16 cellular contexts compared by ENCODE assay signal in genomic region chr2:180564051-180564450, GRCh38.
A peak's percentile ranks its signal among the peaks of the same experiment; 100 is the strongest.
DNase-seq lines count a peak whose midpoint lies in the region; FAIRE-seq and TF ChIP-seq lines count a peak whose summit lies in the region.
"Had no signal": no experiment of that assay in that cellular context is flagged by ENCODE, and none has a peak within 500 bp of the region (broad histone marks: within the 10 kb centered on the region; RNA-seq: fewer than 3 reads in every experiment).

No MANE protein-coding gene starts in this region.

- no peak overlapping the region for H3K14ac ChIP-seq in H1 (ENCODE audit: insufficient read length)

- no peak overlapping the region for H2BK15ac ChIP-seq in H1 (ENCODE audit: low read length)

- no peak for TF ChIP-seq POLR2A in H54 (IDR thresholded peaks at IDR 0.05; ENCODE audit: low read depth, low read length)
- TF ChIP-seq POLR2A in H1 (IDR thresholded peaks at IDR 0.05; ENCODE audit: control extremely low read depth in 1 of 2, low read depth in 2 of 2, low read length in 2 of 2) = no peak

- dilution Hi-C loops in keratinocyte (cut with MboI; ENCODE audit: extremely low pct_ligation_motif_present, low sequenced_read_pairs) = no loop called here

- H3K23ac ChIP-seq in H1 (ENCODE audit: insufficient read length) = no peak overlapping the region

- peak overlapping the region; percentile 80 for H2AFZ ChIP-seq in ACC112 (ENCODE audit: low read length, unreplicated experiment)
- H2AFZ ChIP-seq in H1 (ENCODE audit: low read length) = 0 out of 2 replicates have a peak overlapping the region, but pooled peaks have one; percentile 32
- no peak overlapping the region for H2AFZ ChIP-seq in keratinocyte (ENCODE audit: control insufficient read depth, low read length)
- H2AFZ ChIP-seq: GM23338 had no signal

- POLR2A ChIA-PET in H1 (lab: Charles Lee; ENCODE audit: partially characterized antibody) = no interaction called here

- H3K4me2 ChIP-seq in H1 (ENCODE audit: insufficient read depth in 1 of 2, low read depth in 2 of 2, low read length in 2 of 2) = no peak overlapping the region
- H3K4me2 ChIP-seq in keratinocyte (ENCODE audit: control insufficient read depth, extremely low read depth, insufficient read depth, low read depth, low read length) = no peak overlapping the region
- H3K4me2 ChIP-seq: BLaER1 treated with 17β-estradiol and CSF1 and Interleukin-3, amounts not matched to agents 10 nM and 100 nM; GM23338 had no signal

- H2BK20ac ChIP-seq in H1 (ENCODE audit: low read length) = no peak overlapping the region

- 98% methylated on average over 2 of the region's 2 CpGs; no CpG with 5 or more reads in 1 of the 2 experiments for WGBS in H1 (ENCODE audit: extremely low coverage in 1 of 2, insufficient coverage in 1 of 2, insufficient read length in 1 of 2, insufficient replicate concordance in 2 of 2, low coverage in 1 of 2, low lambda C conversion rate in 2 of 2, missing lambda C conversion rate in 1 of 2), 2 experiments

- H3K9ac ChIP-seq in H1 (replicated peaks in 1 of 4; ENCODE audit: extremely low read depth in 1 of 4, low read depth in 3 of 4, low read length in 3 of 4) (no peak overlapping the region), keratinocyte (ENCODE audit: control insufficient read depth, extremely low read depth, insufficient read depth, low read length) (no peak overlapping the region)
- H3K9ac ChIP-seq: BLaER1 treated with 17β-estradiol and CSF1 and Interleukin-3, amounts not matched to agents 10 nM and 100 nM had no signal

- H3K9me3 ChIP-seq in H1 (ENCODE audit: insufficient read depth in 2 of 2, low read depth in 1 of 2, low read length in 1 of 2) = no peaks in the 10 kb centered on the region
- no peaks in the 10 kb centered on the region for H3K9me3 ChIP-seq in keratinocyte (ENCODE audit: control insufficient read depth, low read depth, low read length)
- H3K9me3 ChIP-seq: BLaER1 treated with 17β-estradiol and CSF1 and Interleukin-3, amounts not matched to agents 10 nM and 100 nM; HAP-1 had no signal

- no peak overlapping the region for H2BK5ac ChIP-seq in H1 (ENCODE audit: low read depth, low read length)

- no peak overlapping the region for H4K91ac ChIP-seq in H1 (replicated peaks; ENCODE audit: insufficient read length, low read length)

- H3K27ac ChIP-seq in ACC112 (ENCODE audit: low read depth, low read length) (no peak overlapping the region), H1 (ENCODE audit: low read depth, low read length) (no peak overlapping the region), keratinocyte (ENCODE audit: control insufficient read depth, insufficient read depth, low read length) (no peak overlapping the region)
- H3K27ac ChIP-seq: BLaER1 treated with 17β-estradiol and CSF1 and Interleukin-3, amounts not matched to agents 10 nM and 100 nM had no signal

- H3K79me2 ChIP-seq in ACC112 (ENCODE audit: control insufficient read depth, insufficient read depth, low read length, unreplicated experiment) (no peaks in the 10 kb centered on the region), H1 (ENCODE audit: control insufficient read depth in 1 of 2, insufficient read depth in 2 of 2, low read length in 2 of 2) (no peaks in the 10 kb centered on the region), keratinocyte (ENCODE audit: control insufficient read depth, insufficient read depth, low read length) (no peaks in the 10 kb centered on the region)

- no peaks in the 10 kb centered on the region for H4K20me1 ChIP-seq in H1 (replicated peaks in 1 of 2; ENCODE audit: control insufficient read depth in 1 of 2, insufficient read depth in 2 of 2, low read length in 2 of 2)
- H4K20me1 ChIP-seq in keratinocyte (ENCODE audit: control insufficient read depth, extremely low read depth, insufficient read depth, low read length) = no peaks in the 10 kb centered on the region
- H4K20me1 ChIP-seq: BLaER1 treated with 17β-estradiol and CSF1 and Interleukin-3, amounts not matched to agents 10 nM and 100 nM had no signal

- DNase-seq in H54 (ENCODE audit: insufficient read length, low spot score) (no peak), H1 (ENCODE audit: low read depth in 1 of 2, low spot score in 2 of 2) (no peak), keratinocyte (ENCODE audit: low read depth, low spot score) (no peak), SIG-M5 treated with dmso at 0.1 percent for 504 hours (lab: John Stamatoyannopoulos, UW; ENCODE audit: unreplicated experiment) (no peak), amniotic stem cell (lab: John Stamatoyannopoulos, UW) (no peak), NCI-H146 (lab: John Stamatoyannopoulos, UW) (no peak), GM19240 (ENCODE audit: insufficient read length, low spot score) (no peak)
- DNase-seq: 8988T; Calu3; CD8-positive, alpha-beta T cell; DMS79 treated with DMSO at 0.1 percent for 48 hours had no signal

- TF ChIP-seq CTCF in H1 (IDR thresholded peaks at IDR 0.05; ENCODE audit: control extremely low read depth in 1 of 3, insufficient read depth in 1 of 3, low read depth in 1 of 3, low read length in 3 of 3) (no peak), keratinocyte (optimal IDR thresholded peaks at IDR 0.05 in 1 of 3, IDR thresholded peaks at IDR 0.05 in 1 of 3, conservative IDR thresholded peaks at IDR 0.05 in 1 of 3; ENCODE audit: extremely low read depth in 1 of 3, insufficient read depth in 2 of 3, low read length in 3 of 3) (no peak)

- FAIRE-seq in H54 (lab: Jason Lieb, UNC) (peak; percentile 50), H1 (lab: Jason Lieb, UNC) (no peak), keratinocyte (lab: Jason Lieb, UNC) (peak; percentile 51)
- FAIRE-seq: GM12878 had no signal

- H2BK12ac ChIP-seq in H1 (ENCODE audit: low read depth, low read length) = no peak overlapping the region

- CTCF ChIA-PET in H1 (lab: Charles Lee; ENCODE audit: partially characterized antibody) = no interaction called here

- no peak overlapping the region for H2AK5ac ChIP-seq in H1 (ENCODE audit: low read depth, low read length)

- no peak overlapping the region for H3K56ac ChIP-seq in H1 (replicated peaks; ENCODE audit: insufficient read length, low read depth, low read length)

- H3K4me1 ChIP-seq in ACC112 (ENCODE audit: control insufficient read depth, insufficient read depth, low read length, unreplicated experiment) = no peaks in the 10 kb centered on the region
- H3K4me1 ChIP-seq in H1 (replicated peaks in 1 of 4; ENCODE audit: control insufficient read depth in 3 of 4, insufficient read depth in 4 of 4, low read length in 3 of 4) = no peaks in the 10 kb centered on the region
- H3K4me1 ChIP-seq in keratinocyte (ENCODE audit: control insufficient read depth, extremely low read depth, insufficient read depth, low read length) = no peaks in the 10 kb centered on the region
- H3K4me1 ChIP-seq: HAP-1 had no signal

- H3K4me3 ChIP-seq in ACC112 (ENCODE audit: low read depth, low read length) (no peak overlapping the region), H1 (ENCODE audit: extremely low read depth in 1 of 4, insufficient read depth in 2 of 4, low read depth in 3 of 4, low read length in 4 of 4) (no peak overlapping the region), keratinocyte (ENCODE audit: control insufficient read depth in 2 of 3, extremely low read depth in 1 of 3, insufficient read depth in 2 of 3, low read depth in 1 of 3, low read length in 3 of 3) (no peak overlapping the region)
- H3K4me3 ChIP-seq: BLaER1 treated with 17β-estradiol and CSF1 and Interleukin-3, amounts not matched to agents 10 nM and 100 nM; GM12878; GM23338; HAP-1 had no signal

- no peak overlapping the region for H4K8ac ChIP-seq in H1 (ENCODE audit: extremely low read depth, insufficient read depth, low read length)

- H3K23me2 ChIP-seq in H1 (ENCODE audit: low read depth, low read length) = no peaks in the 10 kb centered on the region

- H3K4ac ChIP-seq in H1 (replicated peaks; ENCODE audit: insufficient read length, low read depth, low read length) = no peak overlapping the region

- no peak overlapping the region for H3K18ac ChIP-seq in H1 (ENCODE audit: extremely low read depth, low read length)

- H3K9me1 ChIP-seq in keratinocyte (ENCODE audit: control insufficient read depth, extremely low read depth, insufficient read depth, low read length) = no peaks in the 10 kb centered on the region

- no peak overlapping the region for H4K5ac ChIP-seq in H1 (ENCODE audit: insufficient read length, low read depth, low read length)

- H3K79me1 ChIP-seq in H1 (ENCODE audit: low read depth, low read length) = no peaks in the 10 kb centered on the region

- H3K36me3 ChIP-seq in ACC112 (ENCODE audit: insufficient read depth, low read length) (no peaks in the 10 kb centered on the region), H1 (ENCODE audit: control insufficient read depth in 2 of 4, insufficient read depth in 4 of 4, low read length in 3 of 4) (no peaks in the 10 kb centered on the region), keratinocyte (ENCODE audit: control insufficient read depth in 2 of 2, extremely low read depth in 1 of 2, insufficient read depth in 2 of 2, low read length in 2 of 2) (no peaks in the 10 kb centered on the region)
- H3K36me3 ChIP-seq: BLaER1 treated with 17β-estradiol and CSF1 and Interleukin-3, amounts not matched to agents 10 nM and 100 nM; HAP-1 had no signal

- TF ChIP-seq EP300 in H1 (IDR thresholded peaks at IDR 0.05; ENCODE audit: borderline replicate concordance in 1 of 2, low read depth in 2 of 2, low read length in 2 of 2) = no peak

- no peak for TF ChIP-seq RAD21 in H1 (IDR thresholded peaks at IDR 0.05 in 1 of 2, conservative IDR thresholded peaks at IDR 0.05 in 1 of 2; ENCODE audit: low read depth in 2 of 2, low read length in 2 of 2)

- H2BK120ac ChIP-seq in H1 (replicated peaks; ENCODE audit: low read depth, low read length) = no peak overlapping the region

- H3K27me3 ChIP-seq in ACC112 (ENCODE audit: insufficient read depth, low read length) (no peaks in the 10 kb centered on the region), H1 (replicated peaks in 1 of 4; ENCODE audit: control insufficient read depth in 3 of 4, extremely low read depth in 1 of 4, insufficient read depth in 3 of 4, low read length in 3 of 4) (no peaks in the 10 kb centered on the region), keratinocyte (ENCODE audit: control insufficient read depth, extremely low read depth, insufficient read depth, low read length) (no peaks in the 10 kb centered on the region)
- H3K27me3 ChIP-seq: BLaER1 treated with 17β-estradiol and CSF1 and Interleukin-3, amounts not matched to agents 10 nM and 100 nM had no signal

TF ChIP-seq in H1, 55 proteins besides CTCF, POLR2A, EP300 and RAD21:
- TF ChIP-seq MAFK (IDR thresholded peaks at IDR 0.05; ENCODE audit: low read depth, low read length) (no peak), BCL11A (IDR thresholded peaks at IDR 0.05; ENCODE audit: low read depth in 2 of 2, low read length in 2 of 2) (no peak)
